In genomic region chr20:53608456-53609413, GRCh38 we compare ENCODE assay signal across 8 cellular contexts. TPM values are rescaled to one million over a fixed set of nuclear protein-coding genes. Genes with fewer than 3 reads are reported as not detected.
DNase-seq lines count a peak whose midpoint lies in the region; ATAC-seq, FAIRE-seq and TF ChIP-seq lines count a peak whose summit lies in the region.

No MANE protein-coding gene starts in this region.

- H3K36me3 Mint-ChIP-seq in endothelial cell (ENCODE audit: low read depth, unreplicated experiment): no peaks in the 10 kb centered on the region

- H3K4me1 ChIP-seq in ovary (ENCODE audit: insufficient read depth): peaks cover 10% of the 10 kb centered on the region

- peaks cover 40% of the 10 kb centered on the region for H3F3A ChIP-seq in SU-DHL-6 (ENCODE audit: insufficient read depth)

- peaks cover 22% of the 10 kb centered on the region for H3K4me1 Mint-ChIP-seq in endothelial cell (ENCODE audit: unreplicated experiment)

- H4K20me1 ChIP-seq in SU-DHL-6 (ENCODE audit: low read depth, low read length): no peaks in the 10 kb centered on the region

- no peaks in the 10 kb centered on the region for H3K27me3 ChIP-seq in SU-DHL-6 (ENCODE audit: low read length)
- no peaks in the 10 kb centered on the region for H3K27me3 ChIP-seq in ovary

- WGBS in ovary, 3 donors: 70 to 76% (median 76%) methylated on average over 35 of the region's 35 CpGs

- TF ChIP-seq POLR2A in ovary (IDR thresholded peaks at IDR 0.05): no peak

- peak overlapping the region; percentile 58 for H3K4me3 ChIP-seq in SU-DHL-6 (ENCODE audit: insufficient read depth, low read length, poor library complexity, severe bottlenecking)
- H3K4me3 ChIP-seq in ovary: no peak overlapping the region

- DNase-seq in GM19239 (ENCODE audit: insufficient read length, low spot score): no peak
- DNase-seq in endothelial cell (ENCODE audit: low spot score): no peak
- peak; percentile 40 to 70 (median 51) for DNase-seq in ovary
- DNase-seq in NCI-H748 treated with DMSO at 0.1 percent for 48 hours (lab: John Stamatoyannopoulos, UW): no peak
- no peak for DNase-seq in activated CD4-positive, CD25-positive, alpha-beta regulatory T cell (lab: John Stamatoyannopoulos, UW)
- DNase-seq in superior temporal gyrus (ENCODE audit: extremely low spot score): no peak

- no peak overlapping the region for H3K4me3 Mint-ChIP-seq in endothelial cell (ENCODE audit: unreplicated experiment)

- peak; percentile 75 for FAIRE-seq in GM19239 (lab: Jason Lieb, UNC)

- TF ChIP-seq CTCF in SU-DHL-6 (IDR thresholded peaks at IDR 0.05; ENCODE audit: insufficient read depth, low read length, poor library complexity, severe bottlenecking): no peak
- no peak for TF ChIP-seq CTCF in endothelial cell (IDR thresholded peaks at IDR 0.05; ENCODE audit: unreplicated experiment)
- no peak for TF ChIP-seq CTCF in ovary (IDR thresholded peaks at IDR 0.05)

- H2AFZ ChIP-seq in SU-DHL-6 (ENCODE audit: low read depth, low read length, severe bottlenecking): peak overlapping the region; percentile 41

- ATAC-seq in GM18909 (IDR thresholded peaks at IDR 0.05; ENCODE audit: poor library complexity, unreplicated experiment): no peak

- H3K4me2 ChIP-seq in SU-DHL-6 (ENCODE audit: low read depth, low read length, poor library complexity, severe bottlenecking): peak overlapping the region; percentile 93

- peak overlapping the region; percentile 91 for H3K27ac Mint-ChIP-seq in endothelial cell (ENCODE audit: unreplicated experiment)

- H3K27me3 Mint-ChIP-seq in endothelial cell (ENCODE audit: unreplicated experiment): no peaks in the 10 kb centered on the region

- H3K27ac ChIP-seq in SU-DHL-6 (ENCODE audit: low read depth, low read length) (peak overlapping the region; percentile 83), ovary (peak overlapping the region in 1 of 2 donors; percentile 33)

- H3K36me3 ChIP-seq in SU-DHL-6 (ENCODE audit: low read length) (no peaks in the 10 kb centered on the region), ovary (no peaks in the 10 kb centered on the region)

- H3K9me3 Mint-ChIP-seq in endothelial cell (ENCODE audit: unreplicated experiment): no peaks in the 10 kb centered on the region

- H3K9me2 ChIP-seq in SU-DHL-6 (replicated peaks; ENCODE audit: insufficient read depth, low read length): no peaks in the 10 kb centered on the region

- peak overlapping the region; percentile 45 for H3K9ac ChIP-seq in SU-DHL-6 (ENCODE audit: low read length)

- H3K9me3 ChIP-seq in SU-DHL-6 (ENCODE audit: insufficient read depth, low read length) (no peaks in the 10 kb centered on the region), ovary (no peaks in the 10 kb centered on the region)

- intact Hi-C loops in ovary (cut with DNase I): no loop called here

- no peak for TF ChIP-seq EP300 in ovary (IDR thresholded peaks at IDR 0.05)

- no peaks in the 10 kb centered on the region for H3K79me2 ChIP-seq in SU-DHL-6 (ENCODE audit: insufficient read depth, low read length)

RNA-seq across cellular contexts. Expression of gene ZNF217, which starts 15.1 kb away (rescaled TPM):
- total RNA-seq in endothelial cell (ENCODE audit: unreplicated experiment) (76.7 TPM), ovary (10 to 100 TPM; 13.5 to 69.7 (median 21.2) TPM)
- 10 to 100 TPM; 13.1 to 20.8 TPM for polyA plus RNA-seq in ovary

Comparison
In these comparisons a context has a peak if more than half of its experiments do, and no peak if none do; other contexts are left out.
1. DNase-seq: peak in ovary (5 of 5); none in GM19239 (single experiment), endothelial cell (single experiment), NCI-H748 treated with DMSO at 0.1 percent for 48 hours (single experiment), activated CD4-positive, CD25-positive, alpha-beta regulatory T cell (0 of 4) and superior temporal gyrus (single experiment).